Comparison of ENCODE assay signal across 21 cellular contexts in genomic region chr13:30800107-30800506, GRCh38.
"Had no signal": no experiment of that assay in that cellular context is flagged by ENCODE, and none has a peak within 500 bp of the region (broad histone marks: within the 10 kb centered on the region; RNA-seq: fewer than 3 reads in every experiment).

No MANE protein-coding gene starts in this region.

- DNase-seq: activated CD4-positive, alpha-beta T cell treated with anti-CD3 and anti-CD28 coated beads for 1 hour; activated CD4-positive, alpha-beta T cell treated with anti-CD3 and anti-CD28 coated beads, Interleukin-2, amount 50 U/mL, for 1 hour; activated CD8-positive, alpha-beta T cell treated with anti-CD3 and anti-CD28 coated beads, Interleukin-2, amount 10 ng/mL, durations not matched to agents 7 days and 5 days; activated naive CD4-positive, alpha-beta T cell treated with Interleukin-2 at 50 U/mL for 16 hours; activated naive CD8-positive, alpha-beta T cell treated with anti-CD3 and anti-CD28 coated beads for 36 hours; colonic mucosa; dorsolateral prefrontal cortex; effector memory CD8-positive, alpha-beta T cell; esophagus squamous epithelium; gastrocnemius medialis; hypothalamus; left cardiac atrium; mesendoderm; naive B cell; ovary; right cardiac atrium; stimulated activated CD4-positive, alpha-beta T cell treated with anti-CD3 and anti-CD28 coated beads, Interleukin-4, amount 100 ng/mL, for 24 hours; stimulated activated naive CD4-positive, alpha-beta T cell treated with Interleukin-2 at 50 U/mL for 16 hours; SW 1271; upper lobe of left lung had no signal

- H3K4me3 ChIP-seq: breast epithelium, colonic mucosa, dorsolateral prefrontal cortex, esophagus squamous epithelium, gastrocnemius medialis, ovary, upper lobe of left lung had no signal

- H3K4me1 ChIP-seq: colonic mucosa had no signal

- H3K36me3 Mint-ChIP-seq: activated naive CD8-positive, alpha-beta T cell treated with anti-CD3 and anti-CD28 coated beads for 36 hours; naive B cell had no signal

- H3K36me3 ChIP-seq: breast epithelium, colonic mucosa, esophagus squamous epithelium, gastrocnemius medialis, ovary, upper lobe of left lung had no signal

- H3K9me3 Mint-ChIP-seq: activated naive CD8-positive, alpha-beta T cell treated with anti-CD3 and anti-CD28 coated beads for 36 hours; effector memory CD8-positive, alpha-beta T cell; naive B cell had no signal

- H3K27ac Mint-ChIP-seq: activated CD8-positive, alpha-beta T cell treated with anti-CD3 and anti-CD28 coated beads, Interleukin-2, amount 10 ng/mL, durations not matched to agents 7 days and 5 days; activated naive CD8-positive, alpha-beta T cell treated with anti-CD3 and anti-CD28 coated beads for 36 hours had no signal

- H3K4me3 Mint-ChIP-seq: activated CD8-positive, alpha-beta T cell treated with anti-CD3 and anti-CD28 coated beads, Interleukin-2, amount 10 ng/mL, durations not matched to agents 7 days and 5 days; activated naive CD8-positive, alpha-beta T cell treated with anti-CD3 and anti-CD28 coated beads for 36 hours; effector memory CD8-positive, alpha-beta T cell; naive B cell had no signal

- ATAC-seq: activated CD8-positive, alpha-beta T cell treated with anti-CD3 and anti-CD28 coated beads, Interleukin-2, amount 10 ng/mL, durations not matched to agents 7 days and 5 days; effector memory CD8-positive, alpha-beta T cell; gastrocnemius medialis; left cardiac atrium; right cardiac atrium had no signal

- H3K27ac ChIP-seq: breast epithelium, colonic mucosa, dorsolateral prefrontal cortex, esophagus squamous epithelium, gastrocnemius medialis, upper lobe of left lung had no signal

- H3K27me3 Mint-ChIP-seq: effector memory CD8-positive, alpha-beta T cell had no signal

- H3K9me3 ChIP-seq: breast epithelium, colonic mucosa, esophagus squamous epithelium, gastrocnemius medialis, ovary, upper lobe of left lung had no signal

- H3K27me3 ChIP-seq: breast epithelium, colonic mucosa, dorsolateral prefrontal cortex, esophagus squamous epithelium, gastrocnemius medialis, ovary, upper lobe of left lung had no signal
